16 cellular contexts compared by ENCODE assay signal in genomic region chr2:6665093-6665721, GRCh38.
DNase-seq lines count a peak whose midpoint lies in the region; ATAC-seq and TF ChIP-seq lines count a peak whose summit lies in the region.
"Had no signal": no experiment of that assay in that cellular context is flagged by ENCODE, and none has a peak within 500 bp of the region (broad histone marks: within the 10 kb centered on the region; RNA-seq: fewer than 3 reads in every experiment).

No MANE protein-coding gene starts in this region.

- H3K9me3 ChIP-seq in right atrium auricular region (no peaks in the 10 kb centered on the region), SJCRH30 (replicated peaks) (no peaks in the 10 kb centered on the region)
- H3K9me3 ChIP-seq: BLaER1 had no signal

- DNase-seq in Right ventricle myocardium superior (no peak), right atrium auricular region (ENCODE audit: low spot score) (no peak), SJCRH30 (peak; percentile 12 to 26), osteocyte (ENCODE audit: extremely low spot score, unreplicated experiment) (peak; percentile 15), occipital lobe (lab: John Stamatoyannopoulos, UW) (no peak)
- no peak for DNase-seq in stimulated activated effector memory CD8-positive, alpha-beta T cell treated with anti-CD3 and anti-CD28 coated beads, Interleukin-12 subunit alpha, Interleukin-12 subunit beta, amount 100 ng/mL, for 72 hours (ENCODE audit: low spot score in 2 of 2)
- DNase-seq: 8988T; CD4-positive, alpha-beta memory T cell; DMS153; DMS79; GDM1; H9 had no signal

- ATAC-seq in Right ventricle myocardium superior (ENCODE audit: poor library complexity) (peak; percentile 53), HG02763 (IDR thresholded peaks at IDR 0.05; ENCODE audit: unreplicated experiment) (no peak), esophagus mucosa (no peak)
- peak; percentile 24 for ATAC-seq in stimulated activated effector memory CD8-positive, alpha-beta T cell treated with anti-CD3 and anti-CD28 coated beads, Interleukin-12 subunit alpha, Interleukin-12 subunit beta, amount 100 ng/mL, for 72 hours

- no peak overlapping the region for H3K4me3 Mint-ChIP-seq in osteocyte (ENCODE audit: unreplicated experiment)
- H3K4me3 Mint-ChIP-seq in stimulated activated effector memory CD8-positive, alpha-beta T cell treated with anti-CD3 and anti-CD28 coated beads, Interleukin-12 subunit alpha, Interleukin-12 subunit beta, amount 100 ng/mL, for 72 hours: no peak overlapping the region
- H3K4me3 Mint-ChIP-seq: CD14-positive monocyte; CD4-positive, alpha-beta memory T cell; H9 had no signal

- H3K9me3 Mint-ChIP-seq in osteocyte (ENCODE audit: unreplicated experiment): peaks cover 5% of the 10 kb centered on the region
- no peaks in the 10 kb centered on the region for H3K9me3 Mint-ChIP-seq in stimulated activated effector memory CD8-positive, alpha-beta T cell treated with anti-CD3 and anti-CD28 coated beads, Interleukin-12 subunit alpha, Interleukin-12 subunit beta, amount 100 ng/mL, for 72 hours
- H3K9me3 Mint-ChIP-seq: CD4-positive, alpha-beta memory T cell had no signal

- no peaks in the 10 kb centered on the region for H3K36me3 ChIP-seq in right atrium auricular region
- H3K36me3 ChIP-seq in SJCRH30: no peaks in the 10 kb centered on the region
- H3K36me3 ChIP-seq: BLaER1 had no signal

- no peaks in the 10 kb centered on the region for H3K4me1 Mint-ChIP-seq in osteocyte (ENCODE audit: unreplicated experiment)
- H3K4me1 Mint-ChIP-seq in stimulated activated effector memory CD8-positive, alpha-beta T cell treated with anti-CD3 and anti-CD28 coated beads, Interleukin-12 subunit alpha, Interleukin-12 subunit beta, amount 100 ng/mL, for 72 hours: no peaks in the 10 kb centered on the region
- H3K4me1 Mint-ChIP-seq: CD14-positive monocyte; CD4-positive, alpha-beta memory T cell had no signal

- H3K36me3 Mint-ChIP-seq in osteocyte (ENCODE audit: unreplicated experiment): no peaks in the 10 kb centered on the region
- H3K36me3 Mint-ChIP-seq in stimulated activated effector memory CD8-positive, alpha-beta T cell treated with anti-CD3 and anti-CD28 coated beads, Interleukin-12 subunit alpha, Interleukin-12 subunit beta, amount 100 ng/mL, for 72 hours: no peaks in the 10 kb centered on the region
- H3K36me3 Mint-ChIP-seq: CD14-positive monocyte; CD4-positive, alpha-beta memory T cell had no signal

- TF ChIP-seq CTCF in right atrium auricular region (IDR thresholded peaks at IDR 0.05): no peak
- no peak for TF ChIP-seq CTCF in osteocyte (IDR thresholded peaks at IDR 0.05)

- H3K27me3 ChIP-seq in right atrium auricular region: no peaks in the 10 kb centered on the region
- no peaks in the 10 kb centered on the region for H3K27me3 ChIP-seq in SJCRH30
- H3K27me3 ChIP-seq: BLaER1 had no signal

- H3K27ac ChIP-seq in right atrium auricular region (no peak overlapping the region), SJCRH30 (no peak overlapping the region)
- H3K27ac ChIP-seq: BLaER1 had no signal

- H3K4me3 ChIP-seq in right atrium auricular region (no peak overlapping the region), SJCRH30 (no peak overlapping the region)
- H3K4me3 ChIP-seq: BLaER1 had no signal

- H3K4me1 ChIP-seq in right atrium auricular region: no peaks in the 10 kb centered on the region
- no peaks in the 10 kb centered on the region for H3K4me1 ChIP-seq in SJCRH30
- H3K4me1 ChIP-seq: BLaER1 had no signal

- intact Hi-C loops in Right ventricle myocardium superior (cut with DNase I): no loop called here

- H3K27me3 Mint-ChIP-seq in osteocyte (ENCODE audit: unreplicated experiment): no peaks in the 10 kb centered on the region

- H3K27ac Mint-ChIP-seq in osteocyte (ENCODE audit: unreplicated experiment): no peak overlapping the region
- no peak overlapping the region for H3K27ac Mint-ChIP-seq in stimulated activated effector memory CD8-positive, alpha-beta T cell treated with anti-CD3 and anti-CD28 coated beads, Interleukin-12 subunit alpha, Interleukin-12 subunit beta, amount 100 ng/mL, for 72 hours
- H3K27ac Mint-ChIP-seq: CD14-positive monocyte, H9 had no signal

Comparison
In these comparisons a context has a peak if more than half of its experiments do, and no peak if none do; other contexts are left out.
1. ATAC-seq: peak in Right ventricle myocardium superior (single experiment) and stimulated activated effector memory CD8-positive, alpha-beta T cell treated with anti-CD3 and anti-CD28 coated beads, Interleukin-12 subunit alpha, Interleukin-12 subunit beta, amount 100 ng/mL, for 72 hours (single experiment); none in HG02763 (single experiment) and esophagus mucosa (single experiment).
2. DNase-seq: peak in SJCRH30 (2 of 2) and osteocyte (single experiment); none in Right ventricle myocardium superior (single experiment), right atrium auricular region (single experiment), stimulated activated effector memory CD8-positive, alpha-beta T cell treated with anti-CD3 and anti-CD28 coated beads, Interleukin-12 subunit alpha, Interleukin-12 subunit beta, amount 100 ng/mL, for 72 hours (0 of 2) and occipital lobe (single experiment).